2 cellular contexts compared by ENCODE assay signal in genomic region chr1:107254306-107254705, GRCh38.
TF ChIP-seq lines count a peak whose summit lies in the region.

No MANE protein-coding gene starts in this region.

TF ChIP-seq in GM23338, 12 proteins besides CTCF, POLR2A, EP300 and RAD21 (continued from another document):
- TF ChIP-seq ZNF462 (CRISPR knock-in tag; IDR thresholded peaks at IDR 0.05) (peak; percentile 80), ETS1 (IDR thresholded peaks at IDR 0.05) (no peak), ZNF331 (CRISPR knock-in tag; IDR thresholded peaks at IDR 0.05; ENCODE audit: low read depth) (no peak), NANOG (IDR thresholded peaks at IDR 0.05; ENCODE audit: borderline replicate concordance) (no peak)

TF ChIP-seq in H1, 55 proteins besides CTCF, POLR2A, EP300 and RAD21 (continued from another document):
- no peak for TF ChIP-seq CHD1 (IDR thresholded peaks at IDR 0.05; ENCODE audit: low read depth, low read length)
